Comparison of ENCODE assay signal across 1 cellular context in the genomic region with DNA sequence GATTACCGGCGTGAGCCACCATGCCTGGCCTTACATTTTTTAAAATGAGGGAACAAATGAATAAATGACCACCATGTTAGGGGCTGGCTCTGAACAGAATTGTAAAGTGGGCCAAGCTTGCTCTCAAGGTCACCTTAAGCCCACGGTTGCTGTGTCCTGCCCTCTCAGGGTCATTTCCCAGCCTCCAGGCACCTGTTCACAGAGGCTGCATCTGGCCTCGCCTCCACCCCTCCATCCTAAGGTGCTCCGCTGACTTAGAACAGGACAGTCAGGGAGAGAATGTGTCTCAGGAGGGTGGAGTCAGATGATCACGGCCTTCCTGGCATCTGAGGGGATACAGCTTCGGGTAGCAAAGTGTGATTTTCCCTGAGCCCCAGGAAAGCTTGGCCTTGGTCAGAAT.
TF ChIP-seq lines count a peak whose summit lies in the region.

No MANE protein-coding gene starts in this region.

TF ChIP-seq in endothelial cell of umbilical vein, 7 proteins besides CTCF, POLR2A, EP300 and RAD21:
- TF ChIP-seq JUN (IDR thresholded peaks at IDR 0.05; ENCODE audit: borderline replicate concordance, insufficient read depth, insufficient read length, low read depth) (no peak), MYC (IDR thresholded peaks at IDR 0.05; ENCODE audit: low read depth, low read length) (no peak), POLR2AphosphoS5 (IDR thresholded peaks at IDR 0.05; ENCODE audit: insufficient read depth, low read depth, low read length) (no peak), EZH2 (IDR thresholded peaks at IDR 0.05; ENCODE audit: borderline replicate concordance, low read depth, low read length, severe bottlenecking) (no peak), FOS (IDR thresholded peaks at IDR 0.05; ENCODE audit: borderline replicate concordance, insufficient read depth, low read length) (no peak), GATA2 (IDR thresholded peaks at IDR 0.05; ENCODE audit: insufficient read depth, insufficient read length, low read depth, low read length) (no peak)
- TF ChIP-seq, protein P1, sequence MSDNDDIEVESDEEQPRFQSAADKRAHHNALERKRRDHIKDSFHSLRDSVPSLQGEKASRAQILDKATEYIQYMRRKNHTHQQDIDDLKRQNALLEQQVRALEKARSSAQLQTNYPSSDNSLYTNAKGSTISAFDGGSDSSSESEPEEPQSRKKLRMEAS (IDR thresholded peaks at IDR 0.05; ENCODE audit: insufficient read depth, insufficient read length): no peak
